In genomic region chrX:75596178-75596577, GRCh38 we compare ENCODE assay signal across 27 cellular contexts.
A peak's percentile ranks its signal among the peaks of the same experiment; 100 is the strongest.
DNase-seq lines count a peak whose midpoint lies in the region; ATAC-seq, FAIRE-seq and TF ChIP-seq lines count a peak whose summit lies in the region.
"Had no signal": no experiment of that assay in that cellular context is flagged by ENCODE, and none has a peak within 500 bp of the region (broad histone marks: within the 10 kb centered on the region; RNA-seq: fewer than 3 reads in every experiment).

No MANE protein-coding gene starts in this region.

- H2AFZ ChIP-seq in astrocyte (ENCODE audit: low read depth, low read length), result no peak overlapping the region

- ATAC-seq in GM18868 (IDR thresholded peaks at IDR 0.05; ENCODE audit: unreplicated experiment), result no peak
- ATAC-seq: left colon; natural killer cell treated with Interleukin-12 subunit alpha and Interleukin-12 subunit beta and Interleukin-15 and Interleukin-18, amount 100 ng/mL, for 72 hours; stimulated activated naive CD8-positive, alpha-beta T cell treated with anti-CD3 and anti-CD28 coated beads, Interleukin-15, amount 100 ng/mL, for 72 hours had no signal

- H3K27ac Mint-ChIP-seq in astrocyte (ENCODE audit: unreplicated experiment), result no peak overlapping the region
- peak overlapping the region; percentile 21 for H3K27ac Mint-ChIP-seq in type B pancreatic cell
- H3K27ac Mint-ChIP-seq: activated CD4-positive, alpha-beta T cell treated with anti-CD3 and anti-CD28 coated beads, Interleukin-2, amount 10 ng/mL, durations not matched to agents 24 days and 14 days; CD4-positive, alpha-beta T cell; natural killer cell treated with Interleukin-12 subunit alpha and Interleukin-12 subunit beta and Interleukin-15 and Interleukin-18, amount 100 ng/mL, for 72 hours; stimulated activated naive CD8-positive, alpha-beta T cell treated with anti-CD3 and anti-CD28 coated beads, Interleukin-15, amount 100 ng/mL, for 72 hours had no signal

- H3K4me1 Mint-ChIP-seq in astrocyte (ENCODE audit: low read depth, unreplicated experiment), result no peaks in the 10 kb centered on the region
- H3K4me1 Mint-ChIP-seq in type B pancreatic cell (ENCODE audit: unreplicated experiment), result no peaks in the 10 kb centered on the region
- H3K4me1 Mint-ChIP-seq: activated CD4-positive, alpha-beta T cell treated with anti-CD3 and anti-CD28 coated beads, Interleukin-2, amount 10 ng/mL, durations not matched to agents 24 days and 14 days; stimulated activated naive CD8-positive, alpha-beta T cell treated with anti-CD3 and anti-CD28 coated beads, Interleukin-15, amount 100 ng/mL, for 72 hours had no signal

- H3K4me2 ChIP-seq in astrocyte (ENCODE audit: low read length), result no peak overlapping the region

- H4K20me1 ChIP-seq in astrocyte (ENCODE audit: insufficient read depth, low read length), result no peaks in the 10 kb centered on the region

- H3K9me3 ChIP-seq in astrocyte (ENCODE audit: insufficient read depth, low read depth, low read length), result no peaks in the 10 kb centered on the region
- H3K9me3 ChIP-seq: ovary, transverse colon had no signal

- no peaks in the 10 kb centered on the region for H3K79me2 ChIP-seq in astrocyte (ENCODE audit: insufficient read depth, low read length)

- no peak overlapping the region for H3K4me3 ChIP-seq in astrocyte (ENCODE audit: insufficient read depth, low read depth, low read length)
- H3K4me3 ChIP-seq: cardiac muscle cell, ovary, transverse colon had no signal

- no peak overlapping the region for H3K9ac ChIP-seq in astrocyte (ENCODE audit: low read length)

- no peak overlapping the region for H3K4me3 Mint-ChIP-seq in astrocyte (ENCODE audit: unreplicated experiment)
- H3K4me3 Mint-ChIP-seq in type B pancreatic cell, result no peak overlapping the region
- H3K4me3 Mint-ChIP-seq: activated CD4-positive, alpha-beta T cell treated with anti-CD3 and anti-CD28 coated beads, Interleukin-2, amount 10 ng/mL, durations not matched to agents 24 days and 14 days; CD4-positive, alpha-beta T cell; natural killer cell treated with Interleukin-12 subunit alpha and Interleukin-12 subunit beta and Interleukin-15 and Interleukin-18, amount 100 ng/mL, for 72 hours; stimulated activated naive CD8-positive, alpha-beta T cell treated with anti-CD3 and anti-CD28 coated beads, Interleukin-15, amount 100 ng/mL, for 72 hours had no signal

- H3K9me3 Mint-ChIP-seq in astrocyte (ENCODE audit: unreplicated experiment) (no peaks in the 10 kb centered on the region), type B pancreatic cell (no peaks in the 10 kb centered on the region)
- H3K9me3 Mint-ChIP-seq: activated CD4-positive, alpha-beta T cell treated with anti-CD3 and anti-CD28 coated beads, Interleukin-2, amount 10 ng/mL, durations not matched to agents 24 days and 14 days; CD4-positive, alpha-beta T cell; natural killer cell treated with Interleukin-12 subunit alpha and Interleukin-12 subunit beta and Interleukin-15 and Interleukin-18, amount 100 ng/mL, for 72 hours had no signal

- no peak for FAIRE-seq in astrocyte (lab: Jason Lieb, UNC)
- FAIRE-seq: endometrium, G401.6 had no signal

- H3K4me1 ChIP-seq in astrocyte (ENCODE audit: insufficient read depth, low read length), result no peaks in the 10 kb centered on the region
- H3K4me1 ChIP-seq: transverse colon had no signal

- peak; percentile 41 for DNase-seq in astrocyte (ENCODE audit: low read depth)
- DNase-seq in globus pallidus (ENCODE audit: low spot score), result peak; percentile 19
- peak; percentile 4 for DNase-seq in midbrain (lab: John Stamatoyannopoulos, UW)
- no peak for DNase-seq in type B pancreatic cell (ENCODE audit: extremely low spot score, unreplicated experiment)
- no peak for DNase-seq in NCI-H2081 (lab: John Stamatoyannopoulos, UW)
- DNase-seq in DMS53 treated with DMSO at 0.1 percent for 48 hours (lab: John Stamatoyannopoulos, UW; ENCODE audit: unreplicated experiment), result no peak
- DNase-seq in stimulated activated CD4-positive, alpha-beta T cell treated with anti-CD3 and anti-CD28 coated beads, Interleukin-1b, Interleukin-23, amount 100 ng/mL, for 48 hours, result no peak
- DNase-seq: activated CD4-positive, alpha-beta T cell treated with anti-CD3 and anti-CD28 coated beads, Interleukin-2, amount 10 ng/mL, durations not matched to agents 24 days and 14 days; activated naive CD4-positive, alpha-beta T cell; activated T-cell treated with anti-CD3 and anti-CD28 coated beads, Interleukin-2, amount 50 U/mL, for 48 hours; amniotic stem cell; CD4-positive, alpha-beta T cell; dermis blood vessel endothelial cell; DMS 273 treated with DMSO at 0.1 percent for 48 hours; GOT3; left colon; NCI-H1417 treated with DMSO at 0.1 percent for 48 hours; NCI-H510A treated with DMSO at 0.1 percent for 48 hours; NK-92 treated with Interleukin-12 subunit alpha and Interleukin-12 subunit beta, amount 100 ng/mL, for 24 hours; ovary; stimulated activated naive CD8-positive, alpha-beta T cell treated with anti-CD3 and anti-CD28 coated beads, Interleukin-15, amount 100 ng/mL, for 72 hours; transverse colon had no signal

- no peak overlapping the region for H3K27ac ChIP-seq in astrocyte (ENCODE audit: low read depth, low read length)
- H3K27ac ChIP-seq: cardiac muscle cell, ovary, transverse colon had no signal

- H3K27me3 Mint-ChIP-seq in astrocyte (ENCODE audit: low read depth, unreplicated experiment) (no peaks in the 10 kb centered on the region), type B pancreatic cell (no peaks in the 10 kb centered on the region)
- H3K27me3 Mint-ChIP-seq: activated CD4-positive, alpha-beta T cell treated with anti-CD3 and anti-CD28 coated beads, Interleukin-2, amount 10 ng/mL, durations not matched to agents 24 days and 14 days; CD4-positive, alpha-beta T cell; natural killer cell treated with Interleukin-12 subunit alpha and Interleukin-12 subunit beta and Interleukin-15 and Interleukin-18, amount 100 ng/mL, for 72 hours; stimulated activated naive CD8-positive, alpha-beta T cell treated with anti-CD3 and anti-CD28 coated beads, Interleukin-15, amount 100 ng/mL, for 72 hours had no signal

- no peaks in the 10 kb centered on the region for H3K27me3 ChIP-seq in astrocyte (ENCODE audit: insufficient read depth, low read length)
- H3K27me3 ChIP-seq: cardiac muscle cell, ovary, transverse colon had no signal

- no peaks in the 10 kb centered on the region for H3K36me3 ChIP-seq in astrocyte (ENCODE audit: insufficient read depth, low read length)
- H3K36me3 ChIP-seq: cardiac muscle cell, ovary, transverse colon had no signal

- no peak for TF ChIP-seq CTCF in astrocyte (IDR thresholded peaks at IDR 0.05; ENCODE audit: insufficient read depth, low read depth, low read length)
- TF ChIP-seq CTCF in type B pancreatic cell (conservative IDR thresholded peaks at IDR 0.05), result no peak

- H3K36me3 Mint-ChIP-seq in astrocyte (ENCODE audit: low read depth, unreplicated experiment) (no peaks in the 10 kb centered on the region), type B pancreatic cell (no peaks in the 10 kb centered on the region)
- H3K36me3 Mint-ChIP-seq: natural killer cell treated with Interleukin-12 subunit alpha and Interleukin-12 subunit beta and Interleukin-15 and Interleukin-18, amount 100 ng/mL, for 72 hours had no signal

Comparison
In these comparisons a context has a peak if more than half of its experiments do, and no peak if none do; other contexts are left out.
1. DNase-seq: peak in astrocyte (single experiment), globus pallidus (single experiment) and midbrain (single experiment); none in type B pancreatic cell (single experiment), NCI-H2081 (0 of 2), DMS53 treated with DMSO at 0.1 percent for 48 hours (single experiment) and stimulated activated CD4-positive, alpha-beta T cell treated with anti-CD3 and anti-CD28 coated beads, Interleukin-1b, Interleukin-23, amount 100 ng/mL, for 48 hours (single experiment).